8 cellular contexts compared by ENCODE assay signal in the genomic region with DNA sequence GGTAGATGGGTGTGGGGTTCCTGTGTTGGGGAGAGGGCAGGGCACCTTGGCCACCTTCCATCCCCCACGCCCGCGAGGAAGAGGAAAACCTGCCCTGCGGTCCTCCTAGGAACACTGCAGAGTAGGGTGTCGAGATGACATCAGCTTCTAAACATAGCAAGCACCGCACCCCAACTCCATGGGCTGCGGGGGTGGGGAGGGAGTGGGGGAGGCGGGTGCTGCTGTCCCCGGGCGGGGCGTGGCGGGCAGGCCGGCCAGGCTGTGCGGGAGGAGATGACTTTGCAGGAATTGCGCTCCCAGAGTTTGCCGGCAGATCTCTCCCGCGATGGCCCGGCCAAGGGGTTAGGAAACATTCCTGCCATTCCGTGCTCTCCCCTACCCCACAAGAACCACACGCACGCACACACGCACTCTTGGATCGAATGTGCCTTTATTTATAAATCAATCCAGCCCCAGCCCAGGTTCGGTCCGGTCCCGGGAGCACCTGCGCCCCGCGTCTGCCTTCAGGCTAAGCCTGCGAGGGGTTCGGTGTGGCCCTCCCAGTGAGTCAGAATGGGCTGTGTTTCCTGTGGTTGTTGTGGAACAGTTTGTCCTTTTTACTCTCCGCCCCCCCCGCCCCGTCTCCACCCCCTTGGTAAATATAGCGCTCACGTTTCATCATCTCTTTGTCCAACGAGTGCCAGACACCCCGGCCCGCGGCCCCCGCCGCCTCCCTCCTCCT. TPM values are rescaled to one million over a fixed set of nuclear protein-coding genes. Genes with fewer than 3 reads are reported as not detected.
DNase-seq lines count a peak whose midpoint lies in the region; ATAC-seq and TF ChIP-seq lines count a peak whose summit lies in the region.

No MANE protein-coding gene starts in this region.

- no peaks in the 10 kb centered on the region for H3K9me3 ChIP-seq in T-helper 17 cell (ENCODE audit: control insufficient read depth, low read length, poor library complexity, severe bottlenecking)
- H3K9me3 ChIP-seq in aorta (ENCODE audit: control insufficient read depth, low read length), result no peaks in the 10 kb centered on the region

- no peaks in the 10 kb centered on the region for H3K4me1 ChIP-seq in aorta (ENCODE audit: control insufficient read depth in 1 of 2, insufficient read depth in 2 of 2, low read length in 2 of 2)

- no peaks in the 10 kb centered on the region for H3K27me3 ChIP-seq in aorta (ENCODE audit: control insufficient read depth in 1 of 2, insufficient read depth in 2 of 2, low read length in 1 of 2)

- H3K27me3 Mint-ChIP-seq in T-helper 17 cell, result no peaks in the 10 kb centered on the region

- in situ Hi-C loops in astrocyte of the cerebellum (cut with HindIII; ENCODE audit: low sequenced_read_pairs), result loop anchor here (5.0 kb wide), 1 partner anchor 58 kb away; no protein-coding TSS in a partner anchor

- intact Hi-C loops in aorta (cut with DNase I), result loop anchor here (1.0 to 10.0 kb wide), 6 partner anchors 59 to 182 kb away; partner anchors contain the start of gene SMC5 (in 1 of the 2)

- peaks cover 36% of the 10 kb centered on the region for H3K4me1 Mint-ChIP-seq in T-helper 17 cell

- peak overlapping the region; percentile 95 for H3K27ac Mint-ChIP-seq in T-helper 17 cell

- no peak for TF ChIP-seq CTCF in astrocyte of the cerebellum (IDR thresholded peaks at IDR 0.05; ENCODE audit: low read depth, low read length, missing control alignments)

- ATAC-seq in GM18498 (IDR thresholded peaks at IDR 0.05; ENCODE audit: unreplicated experiment) (peak; percentile 50), HG02938 (IDR thresholded peaks at IDR 0.05; ENCODE audit: unreplicated experiment) (peak; percentile 45), T-helper 17 cell (peak; percentile 66), aorta (ENCODE audit: low FRiP score) (peak; percentile 86)

- peak overlapping the region; percentile 97 for H3K4me3 Mint-ChIP-seq in T-helper 17 cell

- H3K4me3 ChIP-seq in astrocyte of the cerebellum (ENCODE audit: low read depth, low read length), result peak overlapping the region; percentile 48
- H3K4me3 ChIP-seq in aorta (ENCODE audit: low read length in 2 of 2), result peak overlapping the region; percentile 30 to 39

- no peaks in the 10 kb centered on the region for H3K36me3 ChIP-seq in aorta (ENCODE audit: control insufficient read depth in 1 of 2, insufficient read depth in 2 of 2, low read length in 1 of 2)

- no peaks in the 10 kb centered on the region for H3K36me3 Mint-ChIP-seq in T-helper 17 cell (ENCODE audit: low read depth)

- 1% methylated on average over 40 to 43 of the region's 43 CpGs for WGBS in aorta, 2 donors

- peak overlapping the region; percentile 79 to 95 for H3K27ac ChIP-seq in aorta (ENCODE audit: low read depth in 1 of 2, low read length in 2 of 2)

- peak; percentile 63 to 78 for DNase-seq in NCI-H187 (lab: John Stamatoyannopoulos, UW)
- peak; percentile 62 to 84 (median 75) for DNase-seq in T-helper 17 cell
- DNase-seq in astrocyte of the cerebellum (ENCODE audit: low read depth), result peak; percentile 94
- DNase-seq in hepatic stellate cell (ENCODE audit: low spot score), result peak; percentile 89
- DNase-seq in renal cortical epithelial cell (ENCODE audit: low read depth), result peak; percentile 92
- DNase-seq in aorta, result peak; percentile 96 to 98

RNA-seq across cellular contexts. Expression of gene KLF9, which starts 5.2 kb away (rescaled TPM):
- total RNA-seq in T-helper 17 cell, result 10 to 100 TPM; 78.0 to 82.7 TPM
- total RNA-seq in renal cortical epithelial cell, result 20.7 and 30.9 TPM in 2 replicates
- 100 to 1,000 TPM in 1 of 2 donors, 10 to 100 TPM in 1; 38.4 to 122 TPM for total RNA-seq in aorta
- polyA plus RNA-seq in aorta, result 10 to 100 TPM; 31.4 to 53.3 TPM

Comparison
In these comparisons a context has a peak if more than half of its experiments do, and no peak if none do; other contexts are left out.
1. Peak in every context shown above with its lines: DNase-seq, ATAC-seq, H3K4me3 ChIP-seq and H3K27ac ChIP-seq.